8 cellular contexts compared by ENCODE assay signal in the genomic region with DNA sequence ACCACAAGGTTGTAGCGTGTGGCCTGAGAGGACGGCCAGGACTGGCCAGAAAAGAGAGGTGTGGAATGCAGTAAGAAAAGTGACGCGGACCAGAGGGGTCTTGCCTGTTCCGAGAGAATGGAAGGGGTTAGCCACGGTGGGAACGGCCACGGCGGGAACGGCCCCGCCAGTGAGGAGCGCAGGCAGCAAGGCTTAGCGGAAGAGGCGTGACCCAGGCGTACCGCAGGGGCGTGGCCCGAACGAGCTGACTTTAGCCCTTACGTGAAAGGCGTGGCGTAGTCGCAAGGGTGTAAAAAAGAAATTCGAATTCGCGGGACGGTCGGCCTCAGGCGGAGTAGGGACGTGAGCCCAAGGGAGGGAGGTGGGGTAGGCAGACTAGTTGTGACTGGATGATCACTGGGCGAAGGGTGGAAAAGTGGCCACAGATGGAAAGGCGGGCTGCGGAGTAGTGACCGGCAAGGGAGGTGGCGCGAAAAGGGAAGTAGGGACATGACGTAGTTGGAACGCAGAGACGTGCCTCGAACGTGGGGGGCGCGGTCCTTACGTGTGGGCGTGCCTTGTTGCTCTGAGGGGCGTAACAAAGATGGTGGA. TPM values are rescaled to one million over a fixed set of nuclear protein-coding genes. Genes with fewer than 3 reads are reported as not detected.
DNase-seq lines count a peak whose midpoint lies in the region; ATAC-seq and TF ChIP-seq lines count a peak whose summit lies in the region.

No MANE protein-coding gene starts in this region.

- no peaks in the 10 kb centered on the region for H3K9me2 ChIP-seq in MM.1S (replicated peaks; ENCODE audit: insufficient read depth, low read length)

- H3K4me2 ChIP-seq in MM.1S (ENCODE audit: low read depth, low read length), result peak overlapping the region; percentile 97; the same call in 1 of the 2 replicates

- H3K4me1 ChIP-seq in MM.1S (ENCODE audit: low read length) (peaks cover 5% of the 10 kb centered on the region; the same call in 1 of the 2 replicates), gastroesophageal sphincter (peaks cover 2 to 21% (median 16%) of the 10 kb centered on the region in 3 donors), neutrophil (ENCODE audit: control insufficient read depth in 1 of 2, insufficient read depth in 1 of 2, low read depth in 1 of 2, low read length in 1 of 2) (peaks cover 48 to 56% of the 10 kb centered on the region in 2 experiments)

- peak overlapping the region; percentile 98 for H3K27ac ChIP-seq in MM.1S (ENCODE audit: low read length)
- H3K27ac ChIP-seq in gastroesophageal sphincter, result peak overlapping the region; percentile 94 to 99 (median 98)
- H3K27ac ChIP-seq in neutrophil, result peak overlapping the region; percentile 98
- peak overlapping the region; percentile 95 for H3K27ac ChIP-seq in substantia nigra (ENCODE audit: low read depth, low read length, poor library complexity, severe bottlenecking)

- H3K79me2 ChIP-seq in MM.1S (ENCODE audit: low read length), result peaks cover 43% of the 10 kb centered on the region

- H3K9me3 ChIP-seq in MM.1S (replicated peaks; ENCODE audit: insufficient read depth, low read length) (no peaks in the 10 kb centered on the region), gastroesophageal sphincter (no peaks in the 10 kb centered on the region), neutrophil (no peaks in the 10 kb centered on the region)

- ATAC-seq in gastroesophageal sphincter, result peak; percentile 95

- no peaks in the 10 kb centered on the region for H3F3A ChIP-seq in MM.1S (ENCODE audit: insufficient read depth, low read length)

- WGBS in gastroesophageal sphincter (ENCODE audit: low coverage in 1 of 2), 2 donors, result 0 to 2% methylated on average over 28 to 41 of the region's 46 CpGs

- H3K4me3 ChIP-seq in MM.1S (ENCODE audit: low read length) (peak overlapping the region; percentile 97), gastroesophageal sphincter (peak overlapping the region; percentile 74 to 99), neutrophil (ENCODE audit: low read depth in 1 of 2, low read length in 1 of 2) (peak overlapping the region; percentile 73 to 91)

- TF ChIP-seq POLR2A in gastroesophageal sphincter (IDR thresholded peaks at IDR 0.05), result peak; percentile 37 to 49

- TF ChIP-seq EP300 in gastroesophageal sphincter (IDR thresholded peaks at IDR 0.05), result no peak

- H3K36me3 ChIP-seq in MM.1S (replicated peaks; ENCODE audit: insufficient read depth, low read length) (no peaks in the 10 kb centered on the region), gastroesophageal sphincter (peaks cover 0 to 3% of the 10 kb centered on the region in 2 donors), neutrophil (no peaks in the 10 kb centered on the region)

- H4K20me1 ChIP-seq in MM.1S (ENCODE audit: insufficient read depth, low read length), result no peaks in the 10 kb centered on the region

- H3K27me3 ChIP-seq in MM.1S (replicated peaks; ENCODE audit: insufficient read depth, low read length) (no peaks in the 10 kb centered on the region), gastroesophageal sphincter (no peaks in the 10 kb centered on the region), neutrophil (no peaks in the 10 kb centered on the region)

- TF ChIP-seq CTCF in MM.1S (IDR thresholded peaks at IDR 0.05; ENCODE audit: low read length) (no peak), gastroesophageal sphincter (IDR thresholded peaks at IDR 0.05) (no peak), neutrophil (IDR thresholded peaks at IDR 0.05) (peak; percentile 34)

- peak overlapping the region; percentile 97 for H3K9ac ChIP-seq in MM.1S (ENCODE audit: low read length)

- DNase-seq in GDM1 (lab: John Stamatoyannopoulos, UW) (peak; percentile 95), HCEC 1CT (peak; percentile 86), MM.1S (peak; percentile 87), SHP77 (lab: John Stamatoyannopoulos, UW) (peak; percentile 65 to 81), activated gamma-delta T cell treated with Interleukin-2 at 50 U/mL for 16 hours (peak; percentile 89), substantia nigra (lab: John Stamatoyannopoulos, UW) (peak; percentile 57 to 99 (median 87))

- peak overlapping the region; percentile 92 for H2AFZ ChIP-seq in MM.1S (ENCODE audit: low read length)

RNA-seq across cellular contexts. Expression of a gene that starts 10.4 kb away (rescaled TPM):
- 1 to 10 TPM in 1 of 4 donors, under 1 TPM in 2, not detected in 1; 0.40 to 1.2 (median 0.74) TPM for total RNA-seq in gastroesophageal sphincter

Comparison
In these comparisons a context has a peak if more than half of its experiments do, and no peak if none do; other contexts are left out.
1. Peak in every context shown above with its lines: DNase-seq, ATAC-seq, H3K4me3 ChIP-seq and H3K27ac ChIP-seq.